In the genomic region with DNA sequence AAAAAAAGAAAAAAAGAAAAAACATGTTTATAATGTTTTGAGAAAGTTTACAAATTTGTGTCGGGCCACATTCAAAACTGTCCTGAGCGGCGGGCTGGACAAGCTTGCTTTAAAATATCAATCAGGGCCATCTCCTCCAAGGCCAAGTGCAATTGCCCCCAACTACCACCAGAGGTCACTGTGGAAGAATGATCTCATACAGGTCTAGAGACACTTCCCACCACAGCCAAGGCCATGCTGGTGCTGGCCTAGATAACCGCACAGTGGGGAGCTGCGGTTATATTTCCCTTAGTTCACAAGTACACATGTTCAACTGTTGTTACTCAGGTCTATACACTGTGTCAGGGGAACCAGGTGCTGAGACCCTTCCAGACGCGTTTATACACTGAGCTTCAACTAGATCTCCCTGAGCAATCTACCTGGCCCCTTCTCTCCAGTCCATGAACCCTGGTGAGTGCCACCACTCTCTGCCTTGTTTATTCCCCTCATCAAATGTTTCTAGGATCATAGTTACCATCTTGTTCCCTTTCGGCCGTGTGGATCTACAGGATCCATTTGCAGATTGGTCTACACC, we compare ENCODE assay signal across 8 cellular contexts.
DNase-seq lines count a peak whose midpoint lies in the region; ATAC-seq lines count a peak whose summit lies in the region.

No MANE protein-coding gene starts in this region.

- DNase-seq in SIG-M5 treated with dmso at 0.1 percent for 504 hours (lab: John Stamatoyannopoulos, UW; ENCODE audit: unreplicated experiment) (peak; percentile 42), SIG-M5 (lab: John Stamatoyannopoulos, UW) (no peak), NCI-H2107 treated with DMSO at 0.1 percent for 48 hours (lab: John Stamatoyannopoulos, UW; ENCODE audit: unreplicated experiment) (peak; percentile 34), mucosa of gallbladder (ENCODE audit: low spot score) (peak; percentile 52)
- DNase-seq in activated CD4-positive, alpha-beta T cell treated with anti-CD3 and anti-CD28 coated beads, Interleukin-2, amount 50 U/mL, for 24 hours (ENCODE audit: low read depth in 1 of 2, low spot score in 1 of 2), result peak; percentile 1 to 52
- peak; percentile 31 to 56 (median 32) for DNase-seq in effector memory CD8-positive, alpha-beta T cell
- peak; percentile 49 for DNase-seq in stimulated activated naive CD8-positive, alpha-beta T cell treated with anti-CD3 and anti-CD28 coated beads, Interleukin-15, Interleukin-2, amounts not matched to agents 100 U/mL and 50 U/mL, for 24 hours

- H3K27me3 Mint-ChIP-seq in effector memory CD8-positive, alpha-beta T cell, result peaks cover 51 to 76% of the 10 kb centered on the region in 2 donors

- no peaks in the 10 kb centered on the region for H3K36me3 Mint-ChIP-seq in effector memory CD8-positive, alpha-beta T cell (ENCODE audit: insufficient read depth)

- no peak overlapping the region for H3K4me3 Mint-ChIP-seq in effector memory CD8-positive, alpha-beta T cell

- no peak overlapping the region for H3K27ac Mint-ChIP-seq in effector memory CD8-positive, alpha-beta T cell

- H3K9me3 Mint-ChIP-seq in effector memory CD8-positive, alpha-beta T cell, result no peaks in the 10 kb centered on the region

- peak; percentile 69 for ATAC-seq in effector memory CD8-positive, alpha-beta T cell (replicated peaks)
- peak; percentile 66 for ATAC-seq in stimulated activated naive CD8-positive, alpha-beta T cell treated with anti-CD3 and anti-CD28 coated beads, Interleukin-15, Interleukin-2, amounts not matched to agents 100 U/mL and 50 U/mL, for 24 hours
- no peak for ATAC-seq in HG03442 (IDR thresholded peaks at IDR 0.05; ENCODE audit: unreplicated experiment)

- H3K4me1 Mint-ChIP-seq in effector memory CD8-positive, alpha-beta T cell (ENCODE audit: low read depth in 2 of 2), result no peaks in the 10 kb centered on the region
